8 cellular contexts compared by ENCODE assay signal in the genomic region with DNA sequence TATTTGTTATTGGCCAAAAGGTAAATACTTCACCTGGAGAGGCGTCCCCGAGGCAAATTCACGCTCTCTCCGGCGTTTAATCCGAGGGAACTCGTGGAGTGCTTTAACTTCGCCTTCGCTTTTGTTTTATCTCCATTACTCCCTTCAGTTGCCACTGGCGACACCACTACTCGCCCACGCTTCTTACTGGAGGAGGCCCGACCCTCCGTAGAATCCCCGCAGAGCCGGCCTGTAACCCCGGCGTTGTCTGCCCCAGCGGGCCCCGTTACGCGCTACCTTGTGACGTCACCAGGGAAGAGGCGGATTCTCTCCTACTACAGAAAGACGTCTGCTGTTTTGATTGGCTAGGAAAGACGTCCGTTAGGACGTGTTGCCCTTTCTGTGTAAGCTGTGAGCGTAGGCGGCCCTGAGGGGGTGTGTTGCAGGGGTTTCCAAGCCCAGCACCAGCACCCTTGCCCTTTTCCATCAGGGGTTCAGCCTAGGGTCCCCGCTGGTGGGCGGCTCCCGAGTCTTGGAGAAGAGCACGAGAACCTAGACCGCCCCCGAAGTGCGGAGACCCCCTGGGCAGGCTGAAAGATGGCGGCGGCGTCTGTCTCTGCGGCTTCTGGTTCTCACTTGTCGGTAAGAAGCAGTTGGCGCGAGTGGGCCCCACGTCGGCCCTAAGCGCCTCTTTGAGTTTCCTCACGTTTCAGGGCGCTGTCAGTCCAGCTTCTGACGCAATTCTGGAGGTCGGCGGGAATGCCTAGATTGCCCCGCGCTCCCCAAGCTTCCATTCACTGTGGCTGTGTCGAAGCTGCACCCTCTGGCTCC. TPM values are rescaled to one million over a fixed set of nuclear protein-coding genes. Genes with fewer than 3 reads are reported as not detected.
DNase-seq lines count a peak whose midpoint lies in the region; ATAC-seq lines count a peak whose summit lies in the region.

A gene (plus strand): TSS at position 376 of the 810 bp plus-strand sequence. CDS start 201 bp downstream, at position 577.

- H3K36me3 Mint-ChIP-seq in dendritic cell treated with granulocyte-macrophage colony-stimulating factor and Interleukin-4, amounts not matched to agents 40 ng/mL and 50 ng/mL, for 4 days (ENCODE audit: low read depth) = peaks cover 44% of the 10 kb centered on the region

- H4K20me1 ChIP-seq in BLaER1 treated with 17β-estradiol and CSF1 and Interleukin-3, amounts not matched to agents 10 nM and 100 nM = peaks cover 0 to 24% (median 0%) of the 10 kb centered on the region in 11 experiments; a peak in 3 of 22 replicates

- H3K4me2 ChIP-seq in BLaER1 treated with 17β-estradiol and CSF1 and Interleukin-3, amounts not matched to agents 10 nM and 100 nM = peak within 1 kb of the TSS; percentile 81 to 95 (median 92)

- ATAC-seq in GM19372 (IDR thresholded peaks at IDR 0.05; ENCODE audit: low read depth, unreplicated experiment) = peak; percentile 57
- ATAC-seq in HG03558 (IDR thresholded peaks at IDR 0.05; ENCODE audit: extremely low read depth, unreplicated experiment) = peak; percentile 52
- peak; percentile 75 for ATAC-seq in left lobe of liver

- no peaks in the 10 kb centered on the region for H3K27me3 Mint-ChIP-seq in dendritic cell treated with granulocyte-macrophage colony-stimulating factor and Interleukin-4, amounts not matched to agents 40 ng/mL and 50 ng/mL, for 4 days

- no peaks in the 10 kb centered on the region for H3K27me3 ChIP-seq in BLaER1 treated with 17β-estradiol and CSF1 and Interleukin-3, amounts not matched to agents 10 nM and 100 nM

- H3K36me3 ChIP-seq in BLaER1 treated with 17β-estradiol and CSF1 and Interleukin-3, amounts not matched to agents 10 nM and 100 nM = peaks cover 18 to 37% (median 23%) of the 10 kb centered on the region in 11 experiments

- H3K27ac Mint-ChIP-seq in dendritic cell treated with granulocyte-macrophage colony-stimulating factor and Interleukin-4, amounts not matched to agents 40 ng/mL and 50 ng/mL, for 4 days = peak within 1 kb of the TSS; percentile 100

- no peaks in the 10 kb centered on the region for H3K9me3 Mint-ChIP-seq in dendritic cell treated with granulocyte-macrophage colony-stimulating factor and Interleukin-4, amounts not matched to agents 40 ng/mL and 50 ng/mL, for 4 days

- H3K9ac ChIP-seq in BLaER1 treated with 17β-estradiol and CSF1 and Interleukin-3, amounts not matched to agents 10 nM and 100 nM = peak within 1 kb of the TSS; percentile 87 to 99 (median 94)

- H3K4me3 ChIP-seq in BLaER1 treated with 17β-estradiol and CSF1 and Interleukin-3, amounts not matched to agents 10 nM and 100 nM = peak within 1 kb of the TSS; percentile 75 to 99 (median 92)

- peak within 1 kb of the TSS; percentile 90 to 99 (median 94) for H3K27ac ChIP-seq in BLaER1 treated with 17β-estradiol and CSF1 and Interleukin-3, amounts not matched to agents 10 nM and 100 nM

- H3K4me1 Mint-ChIP-seq in dendritic cell treated with granulocyte-macrophage colony-stimulating factor and Interleukin-4, amounts not matched to agents 40 ng/mL and 50 ng/mL, for 4 days (ENCODE audit: low read depth) = peaks cover 31% of the 10 kb centered on the region

- peaks cover 24 to 36% (median 28%) of the 10 kb centered on the region in 10 experiments for H3K4me1 ChIP-seq in BLaER1 treated with 17β-estradiol and CSF1 and Interleukin-3, amounts not matched to agents 10 nM and 100 nM

- DNase-seq in NCI-H748 treated with DMSO at 0.1 percent for 48 hours (lab: John Stamatoyannopoulos, UW) (peak; percentile 81), left lobe of liver (ENCODE audit: low spot score) (peak; percentile 96)
- peak; percentile 85 to 97 for DNase-seq in activated CD4-positive, alpha-beta T cell treated with anti-CD3 and anti-CD28 coated beads, Interleukin-2, amount 50 U/mL, for 24 hours (ENCODE audit: low read depth in 1 of 2, low spot score in 1 of 2)
- peak; percentile 98 for DNase-seq in stimulated activated CD4-positive, alpha-beta T cell treated with anti-CD3 and anti-CD28 coated beads, Interleukin-2, amount 100 ng/mL, for 4 hours (ENCODE audit: low read depth)

- H3K4me3 Mint-ChIP-seq in dendritic cell treated with granulocyte-macrophage colony-stimulating factor and Interleukin-4, amounts not matched to agents 40 ng/mL and 50 ng/mL, for 4 days = peak within 1 kb of the TSS; percentile 99

- no peaks in the 10 kb centered on the region for H3K9me3 ChIP-seq in BLaER1 treated with 17β-estradiol and CSF1 and Interleukin-3, amounts not matched to agents 10 nM and 100 nM (replicated peaks in 1 of 11)

- intact Hi-C loops in dendritic cell treated with granulocyte-macrophage colony-stimulating factor and Interleukin-4, amounts not matched to agents 40 ng/mL and 50 ng/mL, for 4 days (cut with micrococcal nuclease) = no loop called here

RNA-seq across cellular contexts. Expression of the gene that starts here (rescaled TPM):
- total RNA-seq in left lobe of liver = 32.6 TPM

Comparison
In these comparisons a context has a peak if more than half of its experiments do, and no peak if none do; other contexts are left out.
1. Peak in every context shown above with its lines: DNase-seq, ATAC-seq, H3K4me3 ChIP-seq and H3K27ac ChIP-seq.